Comparison of ENCODE assay signal across 8 cellular contexts in the genomic region with DNA sequence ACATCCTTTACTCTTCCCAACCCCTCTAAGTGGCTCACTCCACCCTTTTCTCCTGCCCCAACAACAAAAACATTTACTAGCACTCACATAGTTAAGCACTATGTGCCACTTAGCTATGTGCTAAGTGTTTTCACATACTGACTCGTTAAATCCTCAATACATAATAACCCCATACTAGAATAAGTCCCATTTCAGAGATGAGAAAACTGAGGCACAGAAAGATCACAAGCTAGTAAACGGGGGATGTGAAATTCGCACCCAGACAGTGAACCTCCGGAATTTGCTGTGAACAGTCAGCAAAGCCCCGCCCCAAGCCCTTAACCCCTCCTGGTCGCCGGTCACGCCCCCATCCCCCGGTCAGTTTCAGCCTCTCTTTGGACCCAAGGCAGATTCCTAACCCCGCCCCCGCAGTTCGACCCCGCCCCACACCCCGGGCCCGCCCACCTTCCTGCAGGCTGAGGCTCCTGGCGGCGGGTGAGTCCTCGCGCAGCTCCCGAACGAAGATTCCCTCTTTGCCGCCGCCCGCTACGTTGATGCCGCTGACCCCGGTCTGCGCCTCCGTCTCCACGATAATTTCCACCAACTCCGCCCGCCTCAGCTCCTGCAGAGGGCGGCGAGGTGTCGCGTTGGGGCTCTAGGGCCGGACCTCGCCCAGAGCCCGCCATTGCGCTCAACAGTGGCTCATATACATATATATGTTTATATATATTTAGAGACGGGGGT. TPM values are rescaled to one million over a fixed set of nuclear protein-coding genes. Genes with fewer than 3 reads are reported as not detected.
DNase-seq lines count a peak whose midpoint lies in the region; ATAC-seq lines count a peak whose summit lies in the region.

No MANE protein-coding gene starts in this region.

- peak overlapping the region; percentile 53 for H3K27ac ChIP-seq in effector memory CD4-positive, alpha-beta T cell (ENCODE audit: insufficient read depth, low read length, poor library complexity, severe bottlenecking)
- peak overlapping the region; percentile 77 for H3K27ac ChIP-seq in mesodermal cell (ENCODE audit: low read depth, low read length, severe bottlenecking)

- H3K27me3 ChIP-seq in effector memory CD4-positive, alpha-beta T cell (replicated peaks; ENCODE audit: control insufficient read depth, insufficient read depth, low read length, poor library complexity, severe bottlenecking) = no peaks in the 10 kb centered on the region

- DNase-seq in AG08396 (ENCODE audit: low spot score) (peak; percentile 96), NCI-H774 (lab: John Stamatoyannopoulos, UW) (peak; percentile 60)
- DNase-seq in activated CD8-positive, alpha-beta memory T cell treated with anti-CD3 and anti-CD28 coated beads for 1 hour (ENCODE audit: extremely low read depth in 1 of 2, low read depth in 1 of 2) = peak; percentile 40 to 69
- peak; percentile 69 to 75 (median 70) for DNase-seq in effector memory CD4-positive, alpha-beta T cell
- peak; percentile 76 to 86 for DNase-seq in stimulated activated CD8-positive, alpha-beta memory T cell treated with anti-CD3 and anti-CD28 coated beads, Interleukin-15, amount 100 ng/mL, for 48 hours (ENCODE audit: low read depth in 2 of 2)

- no peaks in the 10 kb centered on the region for H3K9me3 ChIP-seq in effector memory CD4-positive, alpha-beta T cell (ENCODE audit: control insufficient read depth, low read length)
- H3K9me3 ChIP-seq in mesodermal cell (ENCODE audit: control insufficient read depth, low read length) = no peaks in the 10 kb centered on the region

- H3K36me3 ChIP-seq in effector memory CD4-positive, alpha-beta T cell (ENCODE audit: control insufficient read depth, insufficient read depth, low read length) = no peaks in the 10 kb centered on the region
- no peaks in the 10 kb centered on the region for H3K36me3 ChIP-seq in mesodermal cell (ENCODE audit: control insufficient read depth, insufficient read depth, low read length)

- H3K4me3 ChIP-seq in effector memory CD4-positive, alpha-beta T cell (ENCODE audit: insufficient read depth, low read depth, low read length, poor library complexity, severe bottlenecking) = peak overlapping the region; percentile 73
- peak overlapping the region; percentile 62 for H3K4me3 ChIP-seq in mesodermal cell (ENCODE audit: extremely low read depth, insufficient read depth, low read length, poor library complexity, severe bottlenecking)

- ATAC-seq in GM18907 (IDR thresholded peaks at IDR 0.05; ENCODE audit: unreplicated experiment) (peak; percentile 67), HG03196 (IDR thresholded peaks at IDR 0.05; ENCODE audit: unreplicated experiment) (peak; percentile 71)

- 2 to 6% methylated on average over 14 to 16 of the region's 41 CpGs for WGBS in mesodermal cell (ENCODE audit: insufficient coverage in 2 of 2), 2 experiments

- H3K4me1 ChIP-seq in effector memory CD4-positive, alpha-beta T cell (ENCODE audit: control insufficient read depth, insufficient read depth, low read length, poor library complexity, severe bottlenecking) = peaks cover 4% of the 10 kb centered on the region
- no peaks in the 10 kb centered on the region for H3K4me1 ChIP-seq in mesodermal cell (ENCODE audit: control insufficient read depth, insufficient read depth, low read length, poor library complexity, severe bottlenecking)

RNA-seq across cellular contexts. Expression of gene PRX, which starts 9.8 kb away (rescaled TPM):
- 7.8 TPM for polyA plus RNA-seq in mesodermal cell (2013, experiment 1 of 2)
- polyA plus RNA-seq in mesodermal cell (2013, experiment 2 of 2) = 6.3 TPM

RNA-seq across cellular contexts. Expression of gene HIPK4, which starts 13.4 kb away (rescaled TPM):
- 0.18 TPM for polyA plus RNA-seq in mesodermal cell (2013, experiment 1 of 2)
- polyA plus RNA-seq in mesodermal cell (2013, experiment 2 of 2) = not detected

RNA-seq across cellular contexts. Expression of gene SERTAD1, which starts 22.4 kb away (rescaled TPM):
- 13.6 TPM for polyA plus RNA-seq in mesodermal cell (2013, experiment 1 of 2)
- polyA plus RNA-seq in mesodermal cell (2013, experiment 2 of 2) = 10.5 TPM

RNA-seq across cellular contexts. Expression of gene SERTAD3, which starts 40.7 kb away (rescaled TPM):
- 32.6 TPM for polyA plus RNA-seq in mesodermal cell (2013, experiment 1 of 2)
- polyA plus RNA-seq in mesodermal cell (2013, experiment 2 of 2) = 30.0 TPM

RNA-seq across cellular contexts. Expression of gene PLD3, which starts 54.9 kb away (rescaled TPM):
- polyA plus RNA-seq in mesodermal cell (2013, experiment 1 of 2) = 445 TPM
- polyA plus RNA-seq in mesodermal cell (2013, experiment 2 of 2) = 367 TPM

Comparison
In these comparisons a context has a peak if more than half of its experiments do, and no peak if none do; other contexts are left out.
1. Peak in every context shown above with its lines: DNase-seq, ATAC-seq, H3K4me3 ChIP-seq and H3K27ac ChIP-seq.